Comparison of ENCODE assay signal across 18 cellular contexts in the genomic region with DNA sequence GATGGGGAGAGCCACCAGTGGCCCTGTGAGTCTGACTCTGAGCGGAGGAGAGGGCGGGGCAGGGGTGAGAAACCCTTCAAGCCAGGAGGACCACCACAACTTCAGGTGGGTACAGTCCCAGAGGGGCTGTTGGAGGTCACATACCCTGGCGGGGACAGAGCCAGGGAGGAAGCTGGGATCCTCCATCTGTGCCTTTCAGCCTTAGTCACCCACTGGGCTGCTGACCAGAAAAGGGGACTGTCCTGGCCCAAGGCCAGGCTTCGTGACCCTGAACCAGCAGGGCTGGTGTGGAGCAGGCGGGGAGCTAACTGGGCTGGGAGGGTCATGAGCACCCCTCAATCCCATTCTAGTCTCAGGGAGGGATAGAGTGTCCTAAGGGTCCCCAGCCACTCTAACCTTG. TPM values are rescaled to one million over a fixed set of nuclear protein-coding genes. Genes with fewer than 3 reads are reported as not detected.
DNase-seq lines count a peak whose midpoint lies in the region; ATAC-seq and TF ChIP-seq lines count a peak whose summit lies in the region.
"Had no signal": no experiment of that assay in that cellular context is flagged by ENCODE, and none has a peak within 500 bp of the region (broad histone marks: within the 10 kb centered on the region; RNA-seq: fewer than 3 reads in every experiment).

No MANE protein-coding gene starts in this region.

- no peaks in the 10 kb centered on the region for H3K79me2 ChIP-seq in GM23248 (ENCODE audit: insufficient read depth)

- DNase-seq in AG08396 (ENCODE audit: low spot score) (peak; percentile 70), GM23248 (peak; percentile 68), adipocyte (ENCODE audit: low read depth) (no peak), myocyte (ENCODE audit: low read depth) (peak; percentile 78), Peyer's patch (no peak), OCI-M2 (lab: John Stamatoyannopoulos, UW; ENCODE audit: unreplicated experiment) (no peak), NCI-H524 treated with DMSO at 0.1 percent for 48 hours (lab: John Stamatoyannopoulos, UW) (no peak)
- DNase-seq: activated CD8-positive, alpha-beta memory T cell treated with anti-CD3 and anti-CD28 coated beads for 24 hours; left ventricle myocardium superior; naive thymus-derived CD4-positive, alpha-beta T cell; NCI-H2107; NCI-H748 treated with DMSO at 0.1 percent for 48 hours; RPMI8226 had no signal

- H3K9me3 ChIP-seq in GM23248 (ENCODE audit: low read depth): no peaks in the 10 kb centered on the region
- H3K9me3 ChIP-seq in adipocyte (ENCODE audit: control insufficient read depth, low read length): no peaks in the 10 kb centered on the region
- no peaks in the 10 kb centered on the region for H3K9me3 ChIP-seq in Peyer's patch

- H2AFZ ChIP-seq in GM23248: no peak overlapping the region

- H3K27me3 ChIP-seq in GM23248 (replicated peaks; ENCODE audit: insufficient read depth) (no peaks in the 10 kb centered on the region), adipocyte (replicated peaks; ENCODE audit: control insufficient read depth, insufficient read depth, low read length) (no peaks in the 10 kb centered on the region), Peyer's patch (no peaks in the 10 kb centered on the region)

- 31 to 43% methylated on average over 5 of the region's 5 CpGs for WGBS in GM23248 (ENCODE audit: low coverage in 1 of 2, low lambda C conversion rate in 2 of 2, missing lambda C conversion rate in 2 of 2), 2 experiments

- H3K4me1 ChIP-seq in GM23248 (ENCODE audit: insufficient read depth) (peaks cover 15% of the 10 kb centered on the region), adipocyte (ENCODE audit: control insufficient read depth, insufficient read depth, low read length) (peaks cover 25% of the 10 kb centered on the region), Peyer's patch (no peaks in the 10 kb centered on the region)

- TF ChIP-seq CTCF in Peyer's patch (IDR thresholded peaks at IDR 0.05): no peak

- no peaks in the 10 kb centered on the region for H3K36me3 ChIP-seq in GM23248 (ENCODE audit: low read depth)
- no peaks in the 10 kb centered on the region for H3K36me3 ChIP-seq in adipocyte (ENCODE audit: control insufficient read depth, insufficient read depth, low read length, severe bottlenecking)
- no peaks in the 10 kb centered on the region for H3K36me3 ChIP-seq in Peyer's patch

- H3F3A ChIP-seq in GM23248 (ENCODE audit: insufficient read depth): no peaks in the 10 kb centered on the region

- H3K9me2 ChIP-seq in GM23248 (ENCODE audit: insufficient read depth): no peaks in the 10 kb centered on the region

- in situ Hi-C loops in GM23248 (cut with MboI): loop anchor here (10.0 kb wide), 1 partner anchor 66 kb away; no protein-coding TSS in a partner anchor

- H3K27ac ChIP-seq in GM23248: no peak overlapping the region
- H3K27ac ChIP-seq in Peyer's patch: no peak overlapping the region

- H4K20me1 ChIP-seq in GM23248 (ENCODE audit: insufficient read depth): no peaks in the 10 kb centered on the region

- no peak overlapping the region for H3K4me3 ChIP-seq in GM23248
- H3K4me3 ChIP-seq in adipocyte (ENCODE audit: low read length): no peak overlapping the region
- no peak overlapping the region for H3K4me3 ChIP-seq in Peyer's patch

- no peak for ATAC-seq in GM21717 (IDR thresholded peaks at IDR 0.05; ENCODE audit: unreplicated experiment)
- ATAC-seq: left ventricle myocardium superior; naive thymus-derived CD4-positive, alpha-beta T cell had no signal

- TF ChIP-seq POLR2A in Peyer's patch (IDR thresholded peaks at IDR 0.05): no peak

- H3K4me2 ChIP-seq in GM23248 (ENCODE audit: unreplicated experiment): no peak overlapping the region

- no peak overlapping the region for H3K9ac ChIP-seq in GM23248
- H3K9ac ChIP-seq in adipocyte (ENCODE audit: low read length): peak overlapping the region; percentile 45

RNA-seq across cellular contexts. Expression of a gene that starts 1.5 kb away (rescaled TPM):
- total RNA-seq in GM23248 (2014; rRNA removed; shearing (Covaris generic)): not detected in 2 replicates
- not detected in 2 replicates for polyA plus RNA-seq in GM23248 (2016; fragmentation: Nextera tagmentation; extraction: Ambion mirVana)
- total RNA-seq in myocyte (not detected in 2 replicates), Peyer's patch (not detected)
- polyA plus RNA-seq in myocyte (2012): 0.08 TPM
- total RNA-seq: activated T-helper 2 cell treated with anti-CD3 and anti-CD28 coated beads, Interferon-gamma antibody, Interleukin-2, Interleukin-4, amounts not matched to agents 10 μg/mL and 5 μg/mL and 100 μg/mL, durations not matched to agents 14 hours and 24 hours and 36 hours; cerebellum; frontal cortex; left ventricle myocardium superior; naive thymus-derived CD4-positive, alpha-beta T cell; pulmonary artery endothelial cell had no signal
- polyA plus RNA-seq: naive thymus-derived CD4-positive, alpha-beta T cell had no signal

RNA-seq across cellular contexts. Expression of a gene that starts 13.0 kb away (rescaled TPM):
- 0.63 and 1.1 TPM in 2 replicates for total RNA-seq in GM23248 (2014; rRNA removed; shearing (Covaris generic))
- 1.5 TPM in 2 replicates for polyA plus RNA-seq in GM23248 (2016; fragmentation: Nextera tagmentation; extraction: Ambion mirVana)
- total RNA-seq in myocyte (10.6 and 12.1 TPM in 2 replicates), Peyer's patch (10 to 100 TPM; 40.4 to 51.8 (median 45.8) TPM)
- polyA plus RNA-seq in myocyte (2012): 5.4 TPM
- total RNA-seq: left ventricle myocardium superior had no signal

RNA-seq across cellular contexts. Expression of a gene that starts 21.8 kb away (rescaled TPM):
- total RNA-seq in GM23248 (2014; rRNA removed; shearing (Covaris generic)): not detected in 2 replicates
- polyA plus RNA-seq in GM23248 (2016; fragmentation: Nextera tagmentation; extraction: Ambion mirVana): 0.08 TPM in 1 of 2 replicates, not detected in the other
- total RNA-seq in myocyte (0.31 TPM in 1 of 2 replicates, not detected in the other), Peyer's patch (under 1 TPM in 1 of 4 donors, not detected in 3; 0.85 TPM)
- polyA plus RNA-seq in myocyte (2012): 0.15 TPM
- total RNA-seq: activated T-helper 2 cell treated with anti-CD3 and anti-CD28 coated beads, Interferon-gamma antibody, Interleukin-2, Interleukin-4, amounts not matched to agents 10 μg/mL and 5 μg/mL and 100 μg/mL, durations not matched to agents 14 hours and 24 hours and 36 hours; cerebellum; frontal cortex; left ventricle myocardium superior; naive thymus-derived CD4-positive, alpha-beta T cell; pulmonary artery endothelial cell had no signal
- polyA plus RNA-seq: naive thymus-derived CD4-positive, alpha-beta T cell had no signal

RNA-seq across cellular contexts. Expression of a gene that starts 28.4 kb away (rescaled TPM):
- total RNA-seq in GM23248 (2014; rRNA removed; shearing (Covaris generic)): 62.6 and 74.3 TPM in 2 replicates
- polyA plus RNA-seq in GM23248 (2016; fragmentation: Nextera tagmentation; extraction: Ambion mirVana): 78.6 and 80.0 TPM in 2 replicates
- total RNA-seq in myocyte: 19.8 and 24.8 TPM in 2 replicates
- 38.1 TPM for polyA plus RNA-seq in myocyte (2012)
- 10 to 100 TPM in 3 of 4 donors, 1 to 10 TPM in 1; 8.6 to 33.8 (median 23.1) TPM for total RNA-seq in Peyer's patch

Comparison
In these comparisons a context has a peak if more than half of its experiments do, and no peak if none do; other contexts are left out.
1. DNase-seq: peak in AG08396 (single experiment), GM23248 (single experiment) and myocyte (single experiment); none in adipocyte (single experiment), Peyer's patch (0 of 3), OCI-M2 (single experiment) and NCI-H524 treated with DMSO at 0.1 percent for 48 hours (single experiment).